ENCODE assay signal across 37 cellular contexts in the genomic region with DNA sequence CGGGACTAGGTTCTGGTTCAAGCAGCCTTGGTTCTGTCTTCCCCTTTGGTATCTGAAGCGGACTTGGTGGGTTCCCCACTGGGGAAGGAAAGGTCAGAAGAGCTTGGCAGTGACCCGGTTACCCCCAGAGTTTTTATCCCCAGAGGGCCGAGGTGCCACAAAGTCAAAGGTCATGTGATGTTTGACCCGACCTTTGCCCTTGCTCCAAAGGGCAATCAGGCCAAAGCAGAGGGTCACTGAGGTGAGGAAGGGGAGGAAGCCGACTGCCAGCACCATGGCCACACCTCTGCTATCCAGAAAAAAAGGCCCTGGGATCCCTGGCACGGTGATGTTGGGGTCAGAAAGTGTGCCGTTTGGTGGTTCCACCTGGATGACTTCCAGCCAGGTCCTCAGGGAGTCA. TPM values are rescaled to one million over a fixed set of nuclear protein-coding genes. Genes with fewer than 3 reads are reported as not detected.
"Had no signal": no experiment of that assay in that cellular context is flagged by ENCODE, and none has a peak within 500 bp of the region (broad histone marks: within the 10 kb centered on the region; RNA-seq: fewer than 3 reads in every experiment).

No MANE protein-coding gene starts in this region.

- H3K4me1 ChIP-seq: Peyer's patch had no signal

- H3K4me3 Mint-ChIP-seq: activated B cell treated with CpG ODN at 0.5 μM for 24 hours; activated CD4-positive, alpha-beta memory T cell treated with anti-CD3 and anti-CD28 coated beads for 36 hours; activated naive CD4-positive, alpha-beta T cell treated with anti-CD3 and anti-CD28 coated beads, Interleukin-2, amount 10 ng/mL, durations not matched to agents 7 days and 5 days; activated naive CD8-positive, alpha-beta T cell; activated naive CD8-positive, alpha-beta T cell treated with anti-CD3 and anti-CD28 coated beads, Interleukin-2, amount 50 U/mL, for 24 hours; activated T-cell treated with anti-CD3 and anti-CD28 coated beads, Interleukin-2, amount 50 U/mL, for 4 hours; activated T-helper 1 cell treated with anti-CD3 and anti-CD28 coated beads, Interleukin-12 subunit alpha, Interleukin-12 subunit beta, Interleukin-2, Interleukin-4 antibody, amounts not matched to agents 30 ng/mL and 10 ng/mL and 1 ng/mL, durations not matched to agents 14 hours and 24 hours and 36 hours; brain; T-cell had no signal

- H3K9me3 Mint-ChIP-seq: activated B cell treated with CpG ODN at 0.5 μM for 24 hours; activated CD4-positive, alpha-beta memory T cell treated with anti-CD3 and anti-CD28 coated beads for 36 hours; activated naive CD4-positive, alpha-beta T cell treated with anti-CD3 and anti-CD28 coated beads, Interleukin-2, amount 10 ng/mL, durations not matched to agents 7 days and 5 days; activated naive CD8-positive, alpha-beta T cell treated with anti-CD3 and anti-CD28 coated beads, Interleukin-2, amount 50 U/mL, for 24 hours; activated T-cell treated with anti-CD3 and anti-CD28 coated beads, Interleukin-2, amount 50 U/mL, for 4 hours; activated T-helper 1 cell treated with anti-CD3 and anti-CD28 coated beads, Interleukin-12 subunit alpha, Interleukin-12 subunit beta, Interleukin-2, Interleukin-4 antibody, amounts not matched to agents 30 ng/mL and 10 ng/mL and 1 ng/mL, durations not matched to agents 14 hours and 24 hours and 36 hours; brain; T-cell had no signal

- H3K36me3 Mint-ChIP-seq: activated CD4-positive, alpha-beta memory T cell treated with anti-CD3 and anti-CD28 coated beads for 36 hours; activated naive CD4-positive, alpha-beta T cell treated with anti-CD3 and anti-CD28 coated beads, Interleukin-2, amount 10 ng/mL, durations not matched to agents 7 days and 5 days; brain had no signal

- H3K9me3 ChIP-seq: Peyer's patch had no signal

- H3K27ac Mint-ChIP-seq: activated B cell treated with CpG ODN at 0.5 μM for 24 hours; activated CD4-positive, alpha-beta memory T cell treated with anti-CD3 and anti-CD28 coated beads for 36 hours; activated naive CD4-positive, alpha-beta T cell treated with anti-CD3 and anti-CD28 coated beads, Interleukin-2, amount 10 ng/mL, durations not matched to agents 7 days and 5 days; activated naive CD8-positive, alpha-beta T cell; activated naive CD8-positive, alpha-beta T cell treated with anti-CD3 and anti-CD28 coated beads, Interleukin-2, amount 50 U/mL, for 24 hours; activated T-helper 1 cell treated with anti-CD3 and anti-CD28 coated beads, Interleukin-12 subunit alpha, Interleukin-12 subunit beta, Interleukin-2, Interleukin-4 antibody, amounts not matched to agents 30 ng/mL and 10 ng/mL and 1 ng/mL, durations not matched to agents 14 hours and 24 hours and 36 hours had no signal

- H3K4me3 ChIP-seq: Peyer's patch had no signal

- H3K36me3 ChIP-seq: Peyer's patch had no signal

- ATAC-seq: activated naive CD8-positive, alpha-beta T cell treated with anti-CD3 and anti-CD28 coated beads, Interleukin-2, amount 50 U/mL, for 24 hours; activated T-cell treated with anti-CD3 and anti-CD28 coated beads, Interleukin-2, amount 50 U/mL, for 4 hours; PC-3; SK-N-SH treated with all-trans-retinoic acid at 6 μM for 48 hours; T-cell had no signal

- DNase-seq: activated B cell treated with CpG ODN at 0.5 μM for 24 hours; activated CD4-positive, alpha-beta memory T cell treated with anti-CD3 and anti-CD28 coated beads for 36 hours; activated CD4-positive, alpha-beta T cell treated with anti-CD3 and anti-CD28 coated beads for 4 hours; activated CD4-positive, alpha-beta T cell treated with anti-CD3 and anti-CD28 coated beads, Interleukin-2, amount 50 U/mL, for 1 hour; activated CD4-positive, CD25-positive, alpha-beta regulatory T cell treated with anti-CD3 and anti-CD28 coated beads, Interleukin-2, amount 50 U/mL, for 72 hours; activated CD8-positive, alpha-beta memory T cell treated with anti-CD3 and anti-CD28 coated beads, Interleukin-2, amount 50 U/mL, for 4 hours; activated effector memory CD4-positive, alpha-beta T cell treated with Interleukin-2 at 50 U/mL for 16 hours; activated naive CD4-positive, alpha-beta T cell treated with anti-CD3 and anti-CD28 coated beads, Interleukin-2, amount 10 ng/mL, durations not matched to agents 7 days and 5 days; activated naive CD8-positive, alpha-beta T cell treated with anti-CD3 and anti-CD28 coated beads, Interleukin-2, amount 50 U/mL, for 24 hours; activated T-cell treated with anti-CD3 and anti-CD28 coated beads for 4 hours; activated T-cell treated with anti-CD3 and anti-CD28 coated beads, Interleukin-2, amount 50 U/mL, for 4 hours; anterior cingulate cortex; caudate nucleus; cerebellar nuclear complex; NCI-H1105; NCI-H1417 treated with DMSO at 0.1 percent for 48 hours; NCI-H187 treated with DMSO at 0.1 percent for 48 hours; NCI-H2081; NCI-H345; NCI-H524 treated with DMSO at 0.1 percent for 48 hours; NK-92 treated with Interleukin-12 subunit alpha and Interleukin-12 subunit beta, amount 100 ng/mL, for 24 hours; PC-3; Peyer's patch; RPMI8226; SHP77 treated with DMSO at 0.1 percent for 48 hours; T-cell; T-helper 2 cell; T-helper 9 cell had no signal

- H3K27me3 ChIP-seq: Peyer's patch had no signal

- H3K27me3 Mint-ChIP-seq: activated CD4-positive, alpha-beta memory T cell treated with anti-CD3 and anti-CD28 coated beads for 36 hours; activated naive CD8-positive, alpha-beta T cell had no signal

- H3K27ac ChIP-seq: Peyer's patch, VCaP had no signal

RNA-seq across cellular contexts. Expression of a gene that starts 4.4 kb away (rescaled TPM):
- total RNA-seq: activated B cell treated with CpG ODN at 0.5 μM for 24 hours, bronchial epithelial cell, M059J, NCI-H460, PC-3, SK-MEL-5 had no signal

RNA-seq across cellular contexts. Expression of a gene that starts 30.8 kb away (rescaled TPM):
- total RNA-seq: M059J had no signal

RNA-seq across cellular contexts. Expression of a gene that starts 38.8 kb away (rescaled TPM):
- total RNA-seq: activated B cell treated with CpG ODN at 0.5 μM for 24 hours, bronchial epithelial cell, M059J, NCI-H460 had no signal
